ENCODE assay signal across 8 cellular contexts in genomic region chr3:179929091-179929529, GRCh38.
A peak's percentile ranks its signal among the peaks of the same experiment; 100 is the strongest.
DNase-seq lines count a peak whose midpoint lies in the region; ATAC-seq and TF ChIP-seq lines count a peak whose summit lies in the region.

No MANE protein-coding gene starts in this region.

- TF ChIP-seq EP300 in neural cell (conservative IDR thresholded peaks at IDR 0.05; ENCODE audit: poor library complexity, severe bottlenecking), result no peak

- no peak overlapping the region for H3K4me2 ChIP-seq in neural cell (ENCODE audit: low read length)

- no peaks in the 10 kb centered on the region for H3F3A ChIP-seq in neural cell (ENCODE audit: insufficient read depth, low read length, poor library complexity, severe bottlenecking)

- H2AFZ ChIP-seq in neural cell (ENCODE audit: low read depth, low read length), result no peak overlapping the region

- no peaks in the 10 kb centered on the region for H4K20me1 ChIP-seq in neural cell (ENCODE audit: insufficient read depth)

- no peaks in the 10 kb centered on the region for H3K27me3 ChIP-seq in neural cell (ENCODE audit: insufficient read depth, low read depth, low read length)

- H3K27ac ChIP-seq in 22Rv1 (no peak overlapping the region), neural cell (ENCODE audit: low read length) (no peak overlapping the region)

- TF ChIP-seq RAD21 in neural cell (conservative IDR thresholded peaks at IDR 0.05), result peak; percentile 80

- ATAC-seq in HG03066 (IDR thresholded peaks at IDR 0.05; ENCODE audit: low read depth, unreplicated experiment), result peak; percentile 76

- H3K4me3 ChIP-seq in GM12865 (ENCODE audit: low read depth, low read length) (no peak overlapping the region), epithelial cell of esophagus (ENCODE audit: low read length) (no peak overlapping the region), neural cell (ENCODE audit: low read length) (no peak overlapping the region)

- no peaks in the 10 kb centered on the region for H3K9me3 ChIP-seq in neural cell (ENCODE audit: low read length)

- peak; percentile 76 for DNase-seq in GM12865 (ENCODE audit: low read depth)
- peak; percentile 81 for DNase-seq in NCI-H345 treated with DMSO at 0.1 percent for 48 hours (lab: John Stamatoyannopoulos, UW; ENCODE audit: unreplicated experiment)
- DNase-seq in activated CD4-positive, alpha-beta T cell treated with anti-CD3 and anti-CD28 coated beads, Interleukin-2, amount 50 U/mL, for 1 hour, result peak; percentile 38
- DNase-seq in epithelial cell of esophagus (ENCODE audit: low read depth), result peak; percentile 76
- no peak for DNase-seq in GM19240 (ENCODE audit: insufficient read length, low spot score)

- peak; percentile 93 for TF ChIP-seq CTCF in 22Rv1 (IDR thresholded peaks at IDR 0.05)
- TF ChIP-seq CTCF in GM12865 (IDR thresholded peaks at IDR 0.05; ENCODE audit: insufficient read depth, low read depth, low read length, missing control alignments), result peak; percentile 70
- TF ChIP-seq CTCF in epithelial cell of esophagus (IDR thresholded peaks at IDR 0.05; ENCODE audit: insufficient read depth, low read depth, low read length, missing control alignments), result peak; percentile 85
- TF ChIP-seq CTCF in neural cell (IDR thresholded peaks at IDR 0.05; ENCODE audit: poor library complexity, severe bottlenecking), result peak; percentile 82

- H3K9me2 ChIP-seq in neural cell (ENCODE audit: insufficient read depth, low read length), result no peaks in the 10 kb centered on the region

- H3K9ac ChIP-seq in neural cell (ENCODE audit: low read length), result no peak overlapping the region

- H3K79me2 ChIP-seq in neural cell (replicated peaks; ENCODE audit: insufficient read depth, low read length), result no peaks in the 10 kb centered on the region

- no peaks in the 10 kb centered on the region for H3K36me3 ChIP-seq in neural cell (ENCODE audit: insufficient read depth, low read length)

TF ChIP-seq in neural cell, 6 proteins besides CTCF, POLR2A, EP300 and RAD21:
- TF ChIP-seq SMC3 (conservative IDR thresholded peaks at IDR 0.05; ENCODE audit: poor library complexity) (peak; percentile 90), REST (IDR thresholded peaks at IDR 0.05; ENCODE audit: borderline replicate concordance) (no peak)
